Comparison of ENCODE assay signal across 14 cellular contexts in genomic region chr6:7669742-7670141, GRCh38. TPM values are rescaled to one million over a fixed set of nuclear protein-coding genes. Genes with fewer than 3 reads are reported as not detected.
"Had no signal": no experiment of that assay in that cellular context is flagged by ENCODE, and none has a peak within 500 bp of the region (broad histone marks: within the 10 kb centered on the region; RNA-seq: fewer than 3 reads in every experiment).

No MANE protein-coding gene starts in this region.

- H3K4me3 Mint-ChIP-seq: activated CD4-positive, alpha-beta memory T cell treated with anti-CD3 and anti-CD28 coated beads, Interleukin-2, amount 10 ng/mL, durations not matched to agents 7 days and 5 days; activated CD4-positive, alpha-beta T cell treated with anti-CD3 and anti-CD28 coated beads for 36 hours; activated naive CD8-positive, alpha-beta T cell treated with anti-CD3 and anti-CD28 coated beads, Interleukin-2, amount 10 ng/mL, durations not matched to agents 7 days and 5 days; nephron progenitor cell had no signal

- H3K4me1 Mint-ChIP-seq: activated CD4-positive, alpha-beta memory T cell treated with anti-CD3 and anti-CD28 coated beads, Interleukin-2, amount 10 ng/mL, durations not matched to agents 7 days and 5 days; activated CD4-positive, alpha-beta T cell treated with anti-CD3 and anti-CD28 coated beads for 36 hours; activated naive CD8-positive, alpha-beta T cell treated with anti-CD3 and anti-CD28 coated beads, Interleukin-2, amount 10 ng/mL, durations not matched to agents 7 days and 5 days had no signal

- H3K4me3 ChIP-seq: hepatocyte, sigmoid colon had no signal

- H3K27me3 ChIP-seq: hepatocyte had no signal

- H3K9me3 ChIP-seq: sigmoid colon had no signal

- DNase-seq: activated CD4-positive, alpha-beta memory T cell treated with anti-CD3 and anti-CD28 coated beads, Interleukin-2, amount 10 ng/mL, durations not matched to agents 7 days and 5 days; activated CD4-positive, alpha-beta T cell treated with anti-CD3 and anti-CD28 coated beads for 36 hours; activated CD8-positive, alpha-beta memory T cell treated with anti-CD3 and anti-CD28 coated beads, Interleukin-2, amount 50 U/mL, for 4 hours; activated naive CD8-positive, alpha-beta T cell treated with anti-CD3 and anti-CD28 coated beads, Interleukin-2, amount 10 ng/mL, durations not matched to agents 7 days and 5 days; anterior cingulate cortex; kidney; left ventricle myocardium superior; nephron progenitor cell; sigmoid colon; stimulated activated CD4-positive, alpha-beta T cell treated with anti-CD3 and anti-CD28 coated beads, Interleukin-2, amount 100 ng/mL, for 24 hours; stimulated activated naive CD4-positive, alpha-beta T cell; substantia nigra; WERI-Rb-1 had no signal

- H3K27ac Mint-ChIP-seq: activated CD4-positive, alpha-beta memory T cell treated with anti-CD3 and anti-CD28 coated beads, Interleukin-2, amount 10 ng/mL, durations not matched to agents 7 days and 5 days; activated CD4-positive, alpha-beta T cell treated with anti-CD3 and anti-CD28 coated beads for 36 hours; activated naive CD8-positive, alpha-beta T cell treated with anti-CD3 and anti-CD28 coated beads, Interleukin-2, amount 10 ng/mL, durations not matched to agents 7 days and 5 days; nephron progenitor cell had no signal

- H3K36me3 ChIP-seq: sigmoid colon, WERI-Rb-1 had no signal

- H3K36me3 Mint-ChIP-seq: activated naive CD8-positive, alpha-beta T cell treated with anti-CD3 and anti-CD28 coated beads, Interleukin-2, amount 10 ng/mL, durations not matched to agents 7 days and 5 days had no signal

- H3K27ac ChIP-seq: hepatocyte, sigmoid colon, WERI-Rb-1 had no signal

- H3K9me3 Mint-ChIP-seq: activated CD4-positive, alpha-beta memory T cell treated with anti-CD3 and anti-CD28 coated beads, Interleukin-2, amount 10 ng/mL, durations not matched to agents 7 days and 5 days; activated naive CD8-positive, alpha-beta T cell treated with anti-CD3 and anti-CD28 coated beads, Interleukin-2, amount 10 ng/mL, durations not matched to agents 7 days and 5 days; nephron progenitor cell had no signal

- ATAC-seq: activated CD4-positive, alpha-beta T cell treated with anti-CD3 and anti-CD28 coated beads for 36 hours; left ventricle myocardium superior had no signal

RNA-seq across cellular contexts. Expression of gene BMP6, which starts 56.2 kb away (rescaled TPM):
- total RNA-seq: activated CD4-positive, alpha-beta memory T cell treated with anti-CD3 and anti-CD28 coated beads, Interleukin-2, amount 10 ng/mL, durations not matched to agents 7 days and 5 days; activated naive CD8-positive, alpha-beta T cell treated with anti-CD3 and anti-CD28 coated beads, Interleukin-2, amount 10 ng/mL, durations not matched to agents 7 days and 5 days had no signal
